In genomic region chr21:31731802-31732537, GRCh38 we compare ENCODE assay signal across 8 cellular contexts. TPM values are rescaled to one million over a fixed set of nuclear protein-coding genes. Genes with fewer than 3 reads are reported as not detected.
DNase-seq lines count a peak whose midpoint lies in the region; ATAC-seq, FAIRE-seq and TF ChIP-seq lines count a peak whose summit lies in the region.

TSS of gene SCAF4 (minus strand) at chr21:31732118. CDS start at chr21:31731692, 426 bp downstream.

- H3K4me1 ChIP-seq in keratinocyte (ENCODE audit: control insufficient read depth, extremely low read depth, insufficient read depth, low read length) = peaks cover 26% of the 10 kb centered on the region

- no peaks in the 10 kb centered on the region for H3K4me1 Mint-ChIP-seq in central memory CD8-positive, alpha-beta T cell

- peak within 1 kb of the TSS; percentile 81 for H3K27ac ChIP-seq in keratinocyte (ENCODE audit: control insufficient read depth, insufficient read depth, low read length)

- ATAC-seq in GM19023 (IDR thresholded peaks at IDR 0.05; ENCODE audit: unreplicated experiment) = peak; percentile 83
- peak; percentile 81 for ATAC-seq in HG03175 (IDR thresholded peaks at IDR 0.05; ENCODE audit: unreplicated experiment)
- ATAC-seq in central memory CD8-positive, alpha-beta T cell (replicated peaks; ENCODE audit: extremely low read depth, poor library complexity, severe bottlenecking) = peak; percentile 83

- H3K79me2 ChIP-seq in keratinocyte (ENCODE audit: control insufficient read depth, insufficient read depth, low read length) = peaks cover 49% of the 10 kb centered on the region

- dilution Hi-C loops in keratinocyte (cut with MboI; ENCODE audit: extremely low pct_ligation_motif_present, low sequenced_read_pairs) = no loop called here

- no peak for FAIRE-seq in keratinocyte (lab: Jason Lieb, UNC)

- H3K9ac ChIP-seq in keratinocyte (ENCODE audit: control insufficient read depth, extremely low read depth, insufficient read depth, low read length) = peak within 1 kb of the TSS; percentile 92

- no peaks in the 10 kb centered on the region for H3K27me3 ChIP-seq in keratinocyte (ENCODE audit: control insufficient read depth, extremely low read depth, insufficient read depth, low read length)

- TF ChIP-seq CTCF in AG10803 (conservative IDR thresholded peaks at IDR 0.05; ENCODE audit: low read length) (no peak), keratinocyte (optimal IDR thresholded peaks at IDR 0.05 in 1 of 3, IDR thresholded peaks at IDR 0.05 in 1 of 3, conservative IDR thresholded peaks at IDR 0.05 in 1 of 3; ENCODE audit: extremely low read depth in 1 of 3, insufficient read depth in 2 of 3, low read length in 3 of 3) (no peak)

- H2AFZ ChIP-seq in keratinocyte (ENCODE audit: control insufficient read depth, low read length) = peak within 1 kb of the TSS; percentile 80

- H4K20me1 ChIP-seq in keratinocyte (ENCODE audit: control insufficient read depth, extremely low read depth, insufficient read depth, low read length) = peaks cover 23% of the 10 kb centered on the region

- no peaks in the 10 kb centered on the region for H3K36me3 ChIP-seq in keratinocyte (ENCODE audit: control insufficient read depth in 2 of 2, extremely low read depth in 1 of 2, insufficient read depth in 2 of 2, low read length in 2 of 2)

- H3K27me3 Mint-ChIP-seq in central memory CD8-positive, alpha-beta T cell = no peaks in the 10 kb centered on the region

- peaks cover 2% of the 10 kb centered on the region for H3K9me1 ChIP-seq in keratinocyte (ENCODE audit: control insufficient read depth, extremely low read depth, insufficient read depth, low read length)

- H3K4me3 ChIP-seq in AG10803 (ENCODE audit: low read length) (peak within 1 kb of the TSS; percentile 70), keratinocyte (ENCODE audit: control insufficient read depth in 2 of 3, extremely low read depth in 1 of 3, insufficient read depth in 2 of 3, low read depth in 1 of 3, low read length in 3 of 3) (peak within 1 kb of the TSS; percentile 83 to 95 (median 94))

- no peaks in the 10 kb centered on the region for H3K9me3 ChIP-seq in keratinocyte (ENCODE audit: control insufficient read depth, low read depth, low read length)

- peak; percentile 90 for DNase-seq in AG10803 (ENCODE audit: low read depth)
- DNase-seq in NCI-H2227 (lab: John Stamatoyannopoulos, UW; ENCODE audit: unreplicated experiment) = peak; percentile 95
- peak; percentile 70 to 75 (median 72) for DNase-seq in activated CD4-positive, CD25-positive, alpha-beta regulatory T cell (lab: John Stamatoyannopoulos, UW)
- DNase-seq in central memory CD8-positive, alpha-beta T cell (ENCODE audit: low spot score in 2 of 2) = peak; percentile 48
- no peak for DNase-seq in keratinocyte (ENCODE audit: low read depth, low spot score)
- DNase-seq in stimulated activated CD4-positive, alpha-beta T cell treated with anti-CD3 and anti-CD28 coated beads, Interleukin-12 subunit alpha, Interleukin-12 subunit beta, amount 100 ng/mL, for 48 hours (ENCODE audit: low read depth in 2 of 3, low spot score in 1 of 3) = peak; percentile 64 to 79 (median 72)

- peak within 1 kb of the TSS; percentile 94 for H3K4me2 ChIP-seq in keratinocyte (ENCODE audit: control insufficient read depth, extremely low read depth, insufficient read depth, low read depth, low read length)

- peaks cover 7% of the 10 kb centered on the region for H3K36me3 Mint-ChIP-seq in central memory CD8-positive, alpha-beta T cell (ENCODE audit: insufficient read depth)

- H3K27ac Mint-ChIP-seq in central memory CD8-positive, alpha-beta T cell (ENCODE audit: low read depth) = peak within 1 kb of the TSS; percentile 17

- H3K9me3 Mint-ChIP-seq in central memory CD8-positive, alpha-beta T cell = no peaks in the 10 kb centered on the region

- H3K4me3 Mint-ChIP-seq in central memory CD8-positive, alpha-beta T cell = no peak within 1 kb of the TSS

RNA-seq across cellular contexts. Expression of gene SCAF4, which starts in this region (rescaled TPM):
- 3.7 to 9.9 TPM (median 7.5 TPM) in 3 replicates for polyA plus RNA-seq in keratinocyte
- 11.9 TPM for polyA plus RNA-seq in keratinocyte (2011; ENCODE audit: low read depth)
- 7.1 and 7.7 TPM in 2 replicates for polyA plus RNA-seq in keratinocyte (2011; cell fraction: cytosol; rRNA removed)
- polyA plus RNA-seq in keratinocyte (2011; cell fraction: nucleus; rRNA removed) = 31.8 and 33.1 TPM in 2 replicates
- 14.3 and 15.6 TPM in 2 replicates for polyA plus RNA-seq in keratinocyte (2012; ENCODE audit: low replicate concordance)
- polyA minus RNA-seq in keratinocyte = 8.6 to 24.9 TPM (median 16.1 TPM) in 3 replicates
- polyA minus RNA-seq in keratinocyte (2011; cell fraction: cytosol; rRNA and poly(A)+ RNA removed) = 5.9 TPM
- polyA minus RNA-seq in keratinocyte (2011; cell fraction: nucleus; rRNA and poly(A)+ RNA removed) = 18.4 and 30.9 TPM in 2 replicates
